ENCODE assay signal across 26 cellular contexts in genomic region chr11:68365943-68366435, GRCh38.
"Had no signal": no experiment of that assay in that cellular context is flagged by ENCODE, and none has a peak within 500 bp of the region (broad histone marks: within the 10 kb centered on the region; RNA-seq: fewer than 3 reads in every experiment).

No MANE protein-coding gene starts in this region.

- H3K4me3 ChIP-seq: body of pancreas, PC-9 had no signal

- H3K27ac Mint-ChIP-seq: activated CD4-positive, alpha-beta memory T cell treated with anti-CD3 and anti-CD28 coated beads for 36 hours; activated CD4-positive, alpha-beta T cell treated with anti-CD3 and anti-CD28 coated beads, Interleukin-2, amount 10 ng/mL, durations not matched to agents 7 days and 5 days; activated naive CD4-positive, alpha-beta T cell treated with anti-CD3 and anti-CD28 coated beads, Interleukin-2, amount 50 U/mL, for 24 hours; activated T-cell treated with anti-CD3 and anti-CD28 coated beads, Interleukin-2, amount 50 U/mL, for 72 hours; activated T-helper 2 cell treated with anti-CD3 and anti-CD28 coated beads, Interferon-gamma antibody, Interleukin-2, Interleukin-4, amounts not matched to agents 10 μg/mL and 5 μg/mL and 100 μg/mL, durations not matched to agents 14 hours and 24 hours and 36 hours; T-helper 1 cell treated with Interleukin-12 subunit alpha and Interleukin-12 subunit beta and Interleukin-4 antibody, amounts not matched to agents 30 μg/mL and 1 μg/mL, for 36 hours had no signal

- H3K9me3 Mint-ChIP-seq: activated CD4-positive, alpha-beta memory T cell treated with anti-CD3 and anti-CD28 coated beads for 36 hours; activated CD4-positive, alpha-beta T cell treated with anti-CD3 and anti-CD28 coated beads, Interleukin-2, amount 10 ng/mL, durations not matched to agents 7 days and 5 days; activated naive CD4-positive, alpha-beta T cell treated with anti-CD3 and anti-CD28 coated beads, Interleukin-2, amount 50 U/mL, for 24 hours; activated T-cell treated with anti-CD3 and anti-CD28 coated beads, Interleukin-2, amount 50 U/mL, for 72 hours; activated T-helper 2 cell treated with anti-CD3 and anti-CD28 coated beads, Interferon-gamma antibody, Interleukin-2, Interleukin-4, amounts not matched to agents 10 μg/mL and 5 μg/mL and 100 μg/mL, durations not matched to agents 14 hours and 24 hours and 36 hours; T-helper 1 cell treated with Interleukin-12 subunit alpha and Interleukin-12 subunit beta and Interleukin-4 antibody, amounts not matched to agents 30 μg/mL and 1 μg/mL, for 36 hours had no signal

- H3K4me2 ChIP-seq: PC-9 had no signal

- H3K9me3 ChIP-seq: body of pancreas had no signal

- H3K4me3 Mint-ChIP-seq: activated CD4-positive, alpha-beta memory T cell treated with anti-CD3 and anti-CD28 coated beads for 36 hours; activated CD4-positive, alpha-beta T cell treated with anti-CD3 and anti-CD28 coated beads, Interleukin-2, amount 10 ng/mL, durations not matched to agents 7 days and 5 days; activated naive CD4-positive, alpha-beta T cell treated with anti-CD3 and anti-CD28 coated beads, Interleukin-2, amount 50 U/mL, for 24 hours; activated T-cell treated with anti-CD3 and anti-CD28 coated beads, Interleukin-2, amount 50 U/mL, for 72 hours; T-helper 1 cell treated with Interleukin-12 subunit alpha and Interleukin-12 subunit beta and Interleukin-4 antibody, amounts not matched to agents 30 μg/mL and 1 μg/mL, for 36 hours had no signal

- DNase-seq: activated CD4-positive, alpha-beta memory T cell treated with anti-CD3 and anti-CD28 coated beads for 36 hours; activated CD4-positive, alpha-beta T cell treated with anti-CD3 and anti-CD28 coated beads, Interleukin-2, amount 10 ng/mL, durations not matched to agents 7 days and 5 days; activated CD4-positive, CD25-positive, alpha-beta regulatory T cell; activated CD8-positive, alpha-beta memory T cell treated with anti-CD3 and anti-CD28 coated beads for 24 hours; activated gamma-delta T cell treated with Interleukin-2 at 50 U/mL for 16 hours; activated T-cell treated with anti-CD3 and anti-CD28 coated beads, Interleukin-2, amount 50 U/mL, for 72 hours; aorta; body of pancreas; central memory CD4-positive, alpha-beta T cell; KG1; NCI-H1092; NCI-H1417 treated with DMSO at 0.1 percent for 48 hours; NCI-H1694; NCI-H2029; NCI-H2107; NCI-H2171 treated with DMSO at 0.1 percent for 48 hours; NCI-H226; NCI-H510A; NCI-H69; NK-92 treated with Interleukin-12 subunit alpha and Interleukin-12 subunit beta, amount 100 ng/mL, for 24 hours; PC-9; SHP77 treated with DMSO at 0.1 percent for 48 hours; T-helper 9 cell had no signal

- ATAC-seq: activated T-cell treated with anti-CD3 and anti-CD28 coated beads, Interleukin-2, amount 50 U/mL, for 72 hours; body of pancreas had no signal

- H3K36me3 Mint-ChIP-seq: activated CD4-positive, alpha-beta memory T cell treated with anti-CD3 and anti-CD28 coated beads for 36 hours had no signal

- H3K4me1 ChIP-seq: body of pancreas had no signal

- H3K27ac ChIP-seq: body of pancreas, PC-9 had no signal

- H3K27me3 ChIP-seq: body of pancreas had no signal

- H3K27me3 Mint-ChIP-seq: activated CD4-positive, alpha-beta T cell treated with anti-CD3 and anti-CD28 coated beads, Interleukin-2, amount 10 ng/mL, durations not matched to agents 7 days and 5 days; activated naive CD4-positive, alpha-beta T cell treated with anti-CD3 and anti-CD28 coated beads, Interleukin-2, amount 50 U/mL, for 24 hours had no signal

- H3K4me1 Mint-ChIP-seq: activated naive CD4-positive, alpha-beta T cell treated with anti-CD3 and anti-CD28 coated beads, Interleukin-2, amount 50 U/mL, for 24 hours had no signal

- H2AFZ ChIP-seq: PC-9 had no signal
